Comparison of ENCODE assay signal across 24 cellular contexts in genomic region chr1:15559189-15559815, GRCh38. TPM values are rescaled to one million over a fixed set of nuclear protein-coding genes. Genes with fewer than 3 reads are reported as not detected.
DNase-seq lines count a peak whose midpoint lies in the region; ATAC-seq, FAIRE-seq and TF ChIP-seq lines count a peak whose summit lies in the region.
"Had no signal": no experiment of that assay in that cellular context is flagged by ENCODE, and none has a peak within 500 bp of the region (broad histone marks: within the 10 kb centered on the region; RNA-seq: fewer than 3 reads in every experiment).

No MANE protein-coding gene starts in this region.

- TF ChIP-seq CTCF in 22Rv1 (IDR thresholded peaks at IDR 0.05), result no peak
- TF ChIP-seq CTCF in WTC11 (IDR thresholded peaks at IDR 0.05), result no peak
- no peak for TF ChIP-seq CTCF in nephron progenitor cell (IDR thresholded peaks at IDR 0.05)
- TF ChIP-seq CTCF in stomach (IDR thresholded peaks at IDR 0.05), result no peak
- no peak for TF ChIP-seq CTCF in CD8-positive, alpha-beta T cell (IDR thresholded peaks at IDR 0.05)

- H3K4me1 Mint-ChIP-seq in WTC11 (no peaks in the 10 kb centered on the region), nephron progenitor cell (peaks cover 5% of the 10 kb centered on the region)
- no peaks in the 10 kb centered on the region for H3K4me1 Mint-ChIP-seq in CD8-positive, alpha-beta T cell (ENCODE audit: low read depth)
- H3K4me1 Mint-ChIP-seq: brain had no signal

- POLR2A ChIA-PET in WTC11 (lab: Charles Lee), result no interaction called here
- POLR2A ChIA-PET in CD8-positive, alpha-beta T cell (lab: Charles Lee), result no interaction called here

- no peak for TF ChIP-seq EP300 in stomach (IDR thresholded peaks at IDR 0.05)

- H3K36me3 Mint-ChIP-seq in WTC11 (peaks cover 30% of the 10 kb centered on the region), nephron progenitor cell (ENCODE audit: low read depth) (peaks cover 37% of the 10 kb centered on the region)
- H3K36me3 Mint-ChIP-seq in CD8-positive, alpha-beta T cell, result peaks cover 54% of the 10 kb centered on the region

- no peak for TF ChIP-seq POLR2A in stomach (IDR thresholded peaks at IDR 0.05)

- H3K27ac Mint-ChIP-seq in WTC11 (peak overlapping the region; percentile 12; the same call in 1 of the 2 replicates), nephron progenitor cell (peak overlapping the region; percentile 84)
- H3K27ac Mint-ChIP-seq in CD8-positive, alpha-beta T cell, result no peak overlapping the region
- H3K27ac Mint-ChIP-seq: IgD-negative memory B cell had no signal

- no peaks in the 10 kb centered on the region for H3K27me3 ChIP-seq in stomach
- H3K27me3 ChIP-seq in CD8-positive, alpha-beta T cell (ENCODE audit: insufficient read depth, low read length), result no peaks in the 10 kb centered on the region
- H3K27me3 ChIP-seq: BLaER1, gastroesophageal sphincter, left lung had no signal

- intact Hi-C loops in stomach (cut with DNase I; ENCODE audit: low total_unique reads), result no loop called here
- intact Hi-C loops in CD8-positive, alpha-beta T cell (cut with DNase I, micrococcal nuclease), result no loop called here

- no peak overlapping the region for H3K4me3 Mint-ChIP-seq in WTC11
- no peak overlapping the region for H3K4me3 Mint-ChIP-seq in nephron progenitor cell
- H3K4me3 Mint-ChIP-seq in CD8-positive, alpha-beta T cell, result no peak overlapping the region
- H3K4me3 Mint-ChIP-seq: brain, IgD-negative memory B cell had no signal

- peak; percentile 89 for FAIRE-seq in islet of Langerhans (lab: Jason Lieb, UNC)
- FAIRE-seq: A204.1 had no signal

- no peaks in the 10 kb centered on the region for H3K9me3 Mint-ChIP-seq in WTC11
- no peaks in the 10 kb centered on the region for H3K9me3 Mint-ChIP-seq in nephron progenitor cell
- no peaks in the 10 kb centered on the region for H3K9me3 Mint-ChIP-seq in CD8-positive, alpha-beta T cell
- H3K9me3 Mint-ChIP-seq: brain, IgD-negative memory B cell had no signal

- H3K4me1 ChIP-seq in stomach, result no peaks in the 10 kb centered on the region
- H3K4me1 ChIP-seq in CD8-positive, alpha-beta T cell (ENCODE audit: insufficient read depth, low read length), result no peaks in the 10 kb centered on the region
- H3K4me1 ChIP-seq: BLaER1, gastroesophageal sphincter, left lung had no signal

- ATAC-seq in WTC11, result no peak
- ATAC-seq in HG03460 (IDR thresholded peaks at IDR 0.05; ENCODE audit: unreplicated experiment), result no peak
- ATAC-seq in GM21528 (IDR thresholded peaks at IDR 0.05; ENCODE audit: low FRiP score, unreplicated experiment), result no peak
- no peak for ATAC-seq in CD8-positive, alpha-beta T cell
- ATAC-seq: gastroesophageal sphincter, left lung had no signal

- DNase-seq in WTC11 (ENCODE audit: low spot score) (no peak), nephron progenitor cell (no peak), stomach (no peak)
- DNase-seq in CD8-positive, alpha-beta T cell, result no peak
- DNase-seq: activated CD8-positive, alpha-beta memory T cell treated with anti-CD3 and anti-CD28 coated beads, Interleukin-2, amount 50 U/mL, for 48 hours; left lung; midbrain; MM.1S; NCI-H146; NCI-H2171 treated with DMSO at 0.1 percent for 48 hours; NCI-H526; retina; SHP77 treated with DMSO at 0.1 percent for 48 hours; T-helper 1 cell had no signal

- H3K27me3 Mint-ChIP-seq in WTC11 (ENCODE audit: low read depth) (no peaks in the 10 kb centered on the region), nephron progenitor cell (ENCODE audit: low read depth, poor library complexity) (no peaks in the 10 kb centered on the region)
- H3K27me3 Mint-ChIP-seq in CD8-positive, alpha-beta T cell (ENCODE audit: low read depth), result no peaks in the 10 kb centered on the region
- H3K27me3 Mint-ChIP-seq: brain had no signal

- H3K27ac ChIP-seq in 22Rv1, result peak overlapping the region; percentile 53
- H3K27ac ChIP-seq in stomach, result no peak overlapping the region
- H3K27ac ChIP-seq in CD8-positive, alpha-beta T cell (ENCODE audit: low read depth, low read length), result no peak overlapping the region
- H3K27ac ChIP-seq: BLaER1, coronary artery, gastroesophageal sphincter, left lung had no signal

- H3K4me3 ChIP-seq in stomach, result no peak overlapping the region
- no peak overlapping the region for H3K4me3 ChIP-seq in CD8-positive, alpha-beta T cell (ENCODE audit: low read depth, low read length)
- H3K4me3 ChIP-seq: BLaER1, coronary artery, gastroesophageal sphincter, left lung had no signal

- CTCF ChIA-PET in WTC11 (lab: Charles Lee), result interaction anchor here (0.7 kb wide), 1 partner anchor 8 kb away, joined by 3 read pairs; no protein-coding TSS in a partner anchor
- CTCF ChIA-PET in CD8-positive, alpha-beta T cell (lab: Charles Lee), result no interaction called here

- 69 to 86% (median 85%) methylated on average over 12 of the region's 12 CpGs for WGBS in stomach, 5 donors

- no peaks in the 10 kb centered on the region for H3K9me3 ChIP-seq in stomach
- no peaks in the 10 kb centered on the region for H3K9me3 ChIP-seq in CD8-positive, alpha-beta T cell (ENCODE audit: low read length)
- H3K9me3 ChIP-seq: BLaER1, gastroesophageal sphincter, left lung had no signal

- H3K36me3 ChIP-seq in stomach, result peaks cover 36 to 62% (median 56%) of the 10 kb centered on the region in 4 donors
- peaks cover 14% of the 10 kb centered on the region for H3K36me3 ChIP-seq in CD8-positive, alpha-beta T cell (ENCODE audit: insufficient read depth, low read length)

TF ChIP-seq in WTC11, 78 proteins besides CTCF, POLR2A, EP300 and RAD21:
- TF ChIP-seq ZNF138 (CRISPR knock-in tag; conservative IDR thresholded peaks at IDR 0.05) (no peak), EMX1 (CRISPR knock-in tag; IDR thresholded peaks at IDR 0.05) (no peak), SMAD4 (CRISPR knock-in tag; IDR thresholded peaks at IDR 0.05) (no peak)

RNA-seq across cellular contexts. Expression of gene AGMAT, which starts 25.5 kb away (rescaled TPM):
- total RNA-seq in WTC11 (2021) (4.9 to 5.6 TPM (median 5.5 TPM) in 3 replicates), stomach (1 to 10 TPM in 2 of 5 donors, under 1 TPM in 1, not detected in 2; 0.14 to 9.8 (median 4.6) TPM)
- polyA plus RNA-seq in stomach, result under 1 TPM; 0.35 to 0.56 (median 0.46) TPM
- total RNA-seq in CD8-positive, alpha-beta T cell, result 1 to 10 TPM; 2.3 to 2.4 TPM
- total RNA-seq: gastroesophageal sphincter had no signal

RNA-seq across cellular contexts. Expression of gene DNAJC16, which starts 32.7 kb away (rescaled TPM):
- total RNA-seq in WTC11 (2021) (16.4 to 20.4 TPM (median 17.5 TPM) in 3 replicates), stomach (10 to 100 TPM in 4 of 5 donors, 1 to 10 TPM in 1; 2.9 to 26.4 (median 21.7) TPM)
- 1 to 10 TPM; 1.8 to 3.8 (median 2.6) TPM for polyA plus RNA-seq in stomach
- total RNA-seq in CD8-positive, alpha-beta T cell, result 1 to 10 TPM; 7.9 to 8.5 TPM

RNA-seq across cellular contexts. Expression of gene CASP9, which starts 35.3 kb away (rescaled TPM):
- total RNA-seq in WTC11 (2021) (13.5 to 18.6 TPM (median 16.6 TPM) in 3 replicates), stomach (100 to 1,000 TPM in 1 of 5 donors, 10 to 100 TPM in 2, 1 to 10 TPM in 2; 8.3 to 125 (median 23.9) TPM)
- polyA plus RNA-seq in stomach, result 10 to 100 TPM in 2 of 3 donors, 1 to 10 TPM in 1; 9.5 to 16.6 (median 16.0) TPM
- total RNA-seq in CD8-positive, alpha-beta T cell, result 10 to 100 TPM; 19.4 to 19.9 TPM

RNA-seq across cellular contexts. Expression of gene DDI2, which starts 58.0 kb away (rescaled TPM):
- total RNA-seq in WTC11 (2021), result 33.8 to 34.2 TPM (median 33.8 TPM) in 3 replicates
- 100 to 1,000 TPM in 1 of 5 donors, 10 to 100 TPM in 4; 12.7 to 261 (median 42.8) TPM for total RNA-seq in stomach
- polyA plus RNA-seq in stomach, result 1 to 10 TPM; 3.1 to 5.0 (median 4.1) TPM
- 10 to 100 TPM; 34.7 to 37.7 TPM for total RNA-seq in CD8-positive, alpha-beta T cell
